In genomic region chr14:29354446-29354845, GRCh38 we compare ENCODE assay signal across 18 cellular contexts.
"Had no signal": no experiment of that assay in that cellular context is flagged by ENCODE, and none has a peak within 500 bp of the region (broad histone marks: within the 10 kb centered on the region; RNA-seq: fewer than 3 reads in every experiment).

No MANE protein-coding gene starts in this region.

- H3K4me1 ChIP-seq: body of pancreas, gastrocnemius medialis, lower lobe of right lung, parathyroid adenoma had no signal

- H2AFZ ChIP-seq: parathyroid adenoma had no signal

- ATAC-seq: body of pancreas, gastrocnemius medialis, left colon, lower lobe of right lung, natural killer cell had no signal

- H3K9me3 ChIP-seq: body of pancreas, gastrocnemius medialis, lower lobe of right lung, thyroid gland had no signal

- H3K36me3 Mint-ChIP-seq: activated naive CD8-positive, alpha-beta T cell; natural killer cell had no signal

- H3K4me3 Mint-ChIP-seq: activated naive CD8-positive, alpha-beta T cell; activated T-helper 1 cell treated with anti-CD3 and anti-CD28 coated beads, Interleukin-12 subunit alpha, Interleukin-12 subunit beta, Interleukin-2, Interleukin-4 antibody, amounts not matched to agents 30 ng/mL and 10 ng/mL and 1 ng/mL, durations not matched to agents 14 hours and 24 hours and 36 hours; natural killer cell had no signal

- H3K4me1 Mint-ChIP-seq: natural killer cell had no signal

- H3K27me3 ChIP-seq: body of pancreas, dorsolateral prefrontal cortex, gastrocnemius medialis, thyroid gland had no signal

- H3K4me3 ChIP-seq: body of pancreas, dorsolateral prefrontal cortex, gastrocnemius medialis, lower lobe of right lung, thyroid gland had no signal

- H3K79me2 ChIP-seq: parathyroid adenoma had no signal

- H3K27me3 Mint-ChIP-seq: activated naive CD8-positive, alpha-beta T cell had no signal

- H3K9ac ChIP-seq: parathyroid adenoma had no signal

- H3K27ac ChIP-seq: body of pancreas, dorsolateral prefrontal cortex, gastrocnemius medialis, lower lobe of right lung, parathyroid adenoma, thyroid gland had no signal

- H3K27ac Mint-ChIP-seq: activated naive CD8-positive, alpha-beta T cell; activated T-helper 1 cell treated with anti-CD3 and anti-CD28 coated beads, Interleukin-12 subunit alpha, Interleukin-12 subunit beta, Interleukin-2, Interleukin-4 antibody, amounts not matched to agents 30 ng/mL and 10 ng/mL and 1 ng/mL, durations not matched to agents 14 hours and 24 hours and 36 hours; natural killer cell had no signal

- H3K36me3 ChIP-seq: gastrocnemius medialis, lower lobe of right lung, thyroid gland had no signal

- DNase-seq: activated CD4-positive, alpha-beta T cell treated with anti-CD3 and anti-CD28 coated beads, Interleukin-2, amount 50 U/mL, for 48 hours; activated gamma-delta T cell treated with Interleukin-2 at 50 U/mL for 16 hours; activated T-cell treated with anti-CD3 and anti-CD28 coated beads for 4 hours; body of pancreas; central memory CD4-positive, alpha-beta T cell; dorsolateral prefrontal cortex; erythroblast; gastrocnemius medialis; left colon; lower lobe of right lung; natural killer cell; stimulated activated naive CD4-positive, alpha-beta T cell; SW 1271; T-helper 2 cell had no signal
